In genomic region chr14:70002589-70003240, GRCh38 we compare ENCODE assay signal across 1 cellular context.
A peak's percentile ranks its signal among the peaks of the same experiment; 100 is the strongest.
TF ChIP-seq lines count a peak whose summit lies in the region.

No MANE protein-coding gene starts in this region.

TF ChIP-seq in HepG2, 621 proteins besides CTCF, POLR2A, EP300 and RAD21 (continued from another document and continues in another):
- TF ChIP-seq ZSCAN5A (CRISPR knock-in tag; IDR thresholded peaks at IDR 0.05; ENCODE audit: borderline replicate concordance) (no peak), REL (CRISPR knock-in tag; conservative IDR thresholded peaks at IDR 0.05) (no peak), ZNF451 (CRISPR knock-in tag; IDR thresholded peaks at IDR 0.05) (no peak), ZNF746 (CRISPR knock-in tag; IDR thresholded peaks at IDR 0.05) (no peak), ZNF562 (CRISPR knock-in tag; IDR thresholded peaks at IDR 0.05; ENCODE audit: borderline replicate concordance) (no peak), FOXP4 (CRISPR knock-in tag; IDR thresholded peaks at IDR 0.05) (no peak; the same call in 1 of the 2 replicates), KDM5B (CRISPR knock-in tag; IDR thresholded peaks at IDR 0.05; ENCODE audit: borderline replicate concordance) (no peak), KDM3A (CRISPR knock-in tag; IDR thresholded peaks at IDR 0.05; ENCODE audit: low read depth) (no peak), PRDM4 (CRISPR knock-in tag; IDR thresholded peaks at IDR 0.05; ENCODE audit: borderline replicate concordance) (no peak), ATAD3A (CRISPR knock-in tag; IDR thresholded peaks at IDR 0.05) (no peak), ZBTB7B (CRISPR knock-in tag; IDR thresholded peaks at IDR 0.05) (peak; percentile 55; the same call in 1 of the 2 replicates), RFXAP (CRISPR knock-in tag; IDR thresholded peaks at IDR 0.05; ENCODE audit: borderline replicate concordance) (no peak), ATF3 (CRISPR knock-in tag; IDR thresholded peaks at IDR 0.05) (no peak), ZNF580 (CRISPR knock-in tag; IDR thresholded peaks at IDR 0.05; ENCODE audit: borderline replicate concordance, low read depth) (no peak), MLLT10 (CRISPR knock-in tag; IDR thresholded peaks at IDR 0.05) (no peak), EZH2 (conservative IDR thresholded peaks at IDR 0.05; ENCODE audit: low read depth, low read length) (no peak), POLR2AphosphoS2 (IDR thresholded peaks at IDR 0.05; ENCODE audit: low read depth, low read length) (no peak), CENPX (CRISPR knock-in tag; IDR thresholded peaks at IDR 0.05) (no peak), POGZ (CRISPR knock-in tag; IDR thresholded peaks at IDR 0.05) (no peak), ZNF17 (CRISPR knock-in tag; IDR thresholded peaks at IDR 0.05) (no peak), KLF16 (CRISPR knock-in tag; IDR thresholded peaks at IDR 0.05) (no peak), FOXA3 (CRISPR knock-in tag; IDR thresholded peaks at IDR 0.05) (peak; percentile 24), ZFP37 (CRISPR knock-in tag; IDR thresholded peaks at IDR 0.05; ENCODE audit: borderline replicate concordance) (no peak), TBX2 (CRISPR knock-in tag; IDR thresholded peaks at IDR 0.05; ENCODE audit: borderline replicate concordance) (peak; percentile 40; the same call in 1 of the 2 replicates), FLYWCH1 (CRISPR knock-in tag; IDR thresholded peaks at IDR 0.05) (no peak), POLR2AphosphoS5 (IDR thresholded peaks at IDR 0.05; ENCODE audit: low read depth, low read length) (no peak), DMAP1 (CRISPR knock-in tag; IDR thresholded peaks at IDR 0.05) (no peak), MED1 (CRISPR knock-in tag; IDR thresholded peaks at IDR 0.05) (peak; percentile 12; the same call in 1 of the 2 replicates), ZFP36L1 (CRISPR knock-in tag; IDR thresholded peaks at IDR 0.05) (no peak), KDM4B (CRISPR knock-in tag; IDR thresholded peaks at IDR 0.05) (no peak)
- TF ChIP-seq, protein P1, sequence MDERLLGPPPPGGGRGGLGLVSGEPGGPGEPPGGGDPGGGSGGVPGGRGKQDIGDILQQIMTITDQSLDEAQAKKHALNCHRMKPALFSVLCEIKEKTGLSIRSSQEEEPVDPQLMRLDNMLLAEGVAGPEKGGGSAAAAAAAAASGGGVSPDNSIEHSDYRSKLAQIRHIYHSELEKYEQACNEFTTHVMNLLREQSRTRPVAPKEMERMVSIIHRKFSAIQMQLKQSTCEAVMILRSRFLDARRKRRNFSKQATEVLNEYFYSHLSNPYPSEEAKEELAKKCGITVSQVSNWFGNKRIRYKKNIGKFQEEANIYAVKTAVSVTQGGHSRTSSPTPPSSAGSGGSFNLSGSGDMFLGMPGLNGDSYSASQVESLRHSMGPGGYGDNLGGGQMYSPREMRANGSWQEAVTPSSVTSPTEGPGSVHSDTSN (CRISPR knock-in tag; IDR thresholded peaks at IDR 0.05): no peak
- TF ChIP-seq, protein P2, sequence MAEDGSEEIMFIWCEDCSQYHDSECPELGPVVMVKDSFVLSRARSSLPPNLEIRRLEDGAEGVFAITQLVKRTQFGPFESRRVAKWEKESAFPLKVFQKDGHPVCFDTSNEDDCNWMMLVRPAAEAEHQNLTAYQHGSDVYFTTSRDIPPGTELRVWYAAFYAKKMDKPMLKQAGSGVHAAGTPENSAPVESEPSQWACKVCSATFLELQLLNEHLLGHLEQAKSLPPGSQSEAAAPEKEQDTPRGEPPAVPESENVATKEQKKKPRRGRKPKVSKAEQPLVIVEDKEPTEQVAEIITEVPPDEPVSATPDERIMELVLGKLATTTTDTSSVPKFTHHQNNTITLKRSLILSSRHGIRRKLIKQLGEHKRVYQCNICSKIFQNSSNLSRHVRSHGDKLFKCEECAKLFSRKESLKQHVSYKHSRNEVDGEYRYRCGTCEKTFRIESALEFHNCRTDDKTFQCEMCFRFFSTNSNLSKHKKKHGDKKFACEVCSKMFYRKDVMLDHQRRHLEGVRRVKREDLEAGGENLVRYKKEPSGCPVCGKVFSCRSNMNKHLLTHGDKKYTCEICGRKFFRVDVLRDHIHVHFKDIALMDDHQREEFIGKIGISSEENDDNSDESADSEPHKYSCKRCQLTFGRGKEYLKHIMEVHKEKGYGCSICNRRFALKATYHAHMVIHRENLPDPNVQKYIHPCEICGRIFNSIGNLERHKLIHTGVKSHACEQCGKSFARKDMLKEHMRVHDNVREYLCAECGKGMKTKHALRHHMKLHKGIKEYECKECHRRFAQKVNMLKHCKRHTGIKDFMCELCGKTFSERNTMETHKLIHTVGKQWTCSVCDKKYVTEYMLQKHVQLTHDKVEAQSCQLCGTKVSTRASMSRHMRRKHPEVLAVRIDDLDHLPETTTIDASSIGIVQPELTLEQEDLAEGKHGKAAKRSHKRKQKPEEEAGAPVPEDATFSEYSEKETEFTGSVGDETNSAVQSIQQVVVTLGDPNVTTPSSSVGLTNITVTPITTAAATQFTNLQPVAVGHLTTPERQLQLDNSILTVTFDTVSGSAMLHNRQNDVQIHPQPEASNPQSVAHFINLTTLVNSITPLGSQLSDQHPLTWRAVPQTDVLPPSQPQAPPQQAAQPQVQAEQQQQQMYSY (CRISPR knock-in tag; IDR thresholded peaks at IDR 0.05): no peak
- TF ChIP-seq, protein P3, sequence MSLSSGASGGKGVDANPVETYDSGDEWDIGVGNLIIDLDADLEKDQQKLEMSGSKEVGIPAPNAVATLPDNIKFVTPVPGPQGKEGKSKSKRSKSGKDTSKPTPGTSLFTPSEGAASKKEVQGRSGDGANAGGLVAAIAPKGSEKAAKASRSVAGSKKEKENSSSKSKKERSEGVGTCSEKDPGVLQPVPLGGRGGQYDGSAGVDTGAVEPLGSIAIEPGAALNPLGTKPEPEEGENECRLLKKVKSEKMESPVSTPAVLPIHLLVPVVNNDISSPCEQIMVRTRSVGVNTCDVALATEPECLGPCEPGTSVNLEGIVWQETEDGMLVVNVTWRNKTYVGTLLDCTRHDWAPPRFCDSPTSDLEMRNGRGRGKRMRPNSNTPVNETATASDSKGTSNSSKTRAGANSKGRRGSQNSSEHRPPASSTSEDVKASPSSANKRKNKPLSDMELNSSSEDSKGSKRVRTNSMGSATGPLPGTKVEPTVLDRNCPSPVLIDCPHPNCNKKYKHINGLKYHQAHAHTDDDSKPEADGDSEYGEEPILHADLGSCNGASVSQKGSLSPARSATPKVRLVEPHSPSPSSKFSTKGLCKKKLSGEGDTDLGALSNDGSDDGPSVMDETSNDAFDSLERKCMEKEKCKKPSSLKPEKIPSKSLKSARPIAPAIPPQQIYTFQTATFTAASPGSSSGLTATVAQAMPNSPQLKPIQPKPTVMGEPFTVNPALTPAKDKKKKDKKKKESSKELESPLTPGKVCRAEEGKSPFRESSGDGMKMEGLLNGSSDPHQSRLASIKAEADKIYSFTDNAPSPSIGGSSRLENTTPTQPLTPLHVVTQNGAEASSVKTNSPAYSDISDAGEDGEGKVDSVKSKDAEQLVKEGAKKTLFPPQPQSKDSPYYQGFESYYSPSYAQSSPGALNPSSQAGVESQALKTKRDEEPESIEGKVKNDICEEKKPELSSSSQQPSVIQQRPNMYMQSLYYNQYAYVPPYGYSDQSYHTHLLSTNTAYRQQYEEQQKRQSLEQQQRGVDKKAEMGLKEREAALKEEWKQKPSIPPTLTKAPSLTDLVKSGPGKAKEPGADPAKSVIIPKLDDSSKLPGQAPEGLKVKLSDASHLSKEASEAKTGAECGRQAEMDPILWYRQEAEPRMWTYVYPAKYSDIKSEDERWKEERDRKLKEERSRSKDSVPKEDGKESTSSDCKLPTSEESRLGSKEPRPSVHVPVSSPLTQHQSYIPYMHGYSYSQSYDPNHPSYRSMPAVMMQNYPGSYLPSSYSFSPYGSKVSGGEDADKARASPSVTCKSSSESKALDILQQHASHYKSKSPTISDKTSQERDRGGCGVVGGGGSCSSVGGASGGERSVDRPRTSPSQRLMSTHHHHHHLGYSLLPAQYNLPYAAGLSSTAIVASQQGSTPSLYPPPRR (CRISPR knock-in tag; IDR thresholded peaks at IDR 0.05; ENCODE audit: borderline replicate concordance): 0 out of 2 replicates have a peak, but pooled peaks have one; percentile 33
- TF ChIP-seq, protein P4, sequence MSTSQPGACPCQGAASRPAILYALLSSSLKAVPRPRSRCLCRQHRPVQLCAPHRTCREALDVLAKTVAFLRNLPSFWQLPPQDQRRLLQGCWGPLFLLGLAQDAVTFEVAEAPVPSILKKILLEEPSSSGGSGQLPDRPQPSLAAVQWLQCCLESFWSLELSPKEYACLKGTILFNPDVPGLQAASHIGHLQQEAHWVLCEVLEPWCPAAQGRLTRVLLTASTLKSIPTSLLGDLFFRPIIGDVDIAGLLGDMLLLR (CRISPR knock-in tag; IDR thresholded peaks at IDR 0.05): no peak
- TF ChIP-seq, protein P5, sequence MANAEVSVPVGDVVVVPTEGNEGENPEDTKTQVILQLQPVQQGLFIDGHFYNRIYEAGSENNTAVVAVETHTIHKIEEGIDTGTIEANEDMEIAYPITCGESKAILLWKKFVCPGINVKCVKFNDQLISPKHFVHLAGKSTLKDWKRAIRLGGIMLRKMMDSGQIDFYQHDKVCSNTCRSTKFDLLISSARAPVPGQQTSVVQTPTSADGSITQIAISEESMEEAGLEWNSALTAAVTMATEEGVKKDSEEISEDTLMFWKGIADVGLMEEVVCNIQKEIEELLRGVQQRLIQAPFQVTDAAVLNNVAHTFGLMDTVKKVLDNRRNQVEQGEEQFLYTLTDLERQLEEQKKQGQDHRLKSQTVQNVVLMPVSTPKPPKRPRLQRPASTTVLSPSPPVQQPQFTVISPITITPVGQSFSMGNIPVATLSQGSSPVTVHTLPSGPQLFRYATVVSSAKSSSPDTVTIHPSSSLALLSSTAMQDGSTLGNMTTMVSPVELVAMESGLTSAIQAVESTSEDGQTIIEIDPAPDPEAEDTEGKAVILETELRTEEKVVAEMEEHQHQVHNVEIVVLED (CRISPR knock-in tag; IDR thresholded peaks at IDR 0.05; ENCODE audit: borderline replicate concordance): no peak
- TF ChIP-seq, protein P6, sequence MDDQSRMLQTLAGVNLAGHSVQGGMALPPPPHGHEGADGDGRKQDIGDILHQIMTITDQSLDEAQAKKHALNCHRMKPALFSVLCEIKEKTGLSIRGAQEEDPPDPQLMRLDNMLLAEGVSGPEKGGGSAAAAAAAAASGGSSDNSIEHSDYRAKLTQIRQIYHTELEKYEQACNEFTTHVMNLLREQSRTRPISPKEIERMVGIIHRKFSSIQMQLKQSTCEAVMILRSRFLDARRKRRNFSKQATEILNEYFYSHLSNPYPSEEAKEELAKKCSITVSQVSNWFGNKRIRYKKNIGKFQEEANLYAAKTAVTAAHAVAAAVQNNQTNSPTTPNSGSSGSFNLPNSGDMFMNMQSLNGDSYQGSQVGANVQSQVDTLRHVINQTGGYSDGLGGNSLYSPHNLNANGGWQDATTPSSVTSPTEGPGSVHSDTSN (CRISPR knock-in tag; IDR thresholded peaks at IDR 0.05; ENCODE audit: borderline replicate concordance): no peak
- TF ChIP-seq, protein P7, sequence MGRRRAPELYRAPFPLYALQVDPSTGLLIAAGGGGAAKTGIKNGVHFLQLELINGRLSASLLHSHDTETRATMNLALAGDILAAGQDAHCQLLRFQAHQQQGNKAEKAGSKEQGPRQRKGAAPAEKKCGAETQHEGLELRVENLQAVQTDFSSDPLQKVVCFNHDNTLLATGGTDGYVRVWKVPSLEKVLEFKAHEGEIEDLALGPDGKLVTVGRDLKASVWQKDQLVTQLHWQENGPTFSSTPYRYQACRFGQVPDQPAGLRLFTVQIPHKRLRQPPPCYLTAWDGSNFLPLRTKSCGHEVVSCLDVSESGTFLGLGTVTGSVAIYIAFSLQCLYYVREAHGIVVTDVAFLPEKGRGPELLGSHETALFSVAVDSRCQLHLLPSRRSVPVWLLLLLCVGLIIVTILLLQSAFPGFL (CRISPR knock-in tag; IDR thresholded peaks at IDR 0.05): no peak
